In the genomic region with DNA sequence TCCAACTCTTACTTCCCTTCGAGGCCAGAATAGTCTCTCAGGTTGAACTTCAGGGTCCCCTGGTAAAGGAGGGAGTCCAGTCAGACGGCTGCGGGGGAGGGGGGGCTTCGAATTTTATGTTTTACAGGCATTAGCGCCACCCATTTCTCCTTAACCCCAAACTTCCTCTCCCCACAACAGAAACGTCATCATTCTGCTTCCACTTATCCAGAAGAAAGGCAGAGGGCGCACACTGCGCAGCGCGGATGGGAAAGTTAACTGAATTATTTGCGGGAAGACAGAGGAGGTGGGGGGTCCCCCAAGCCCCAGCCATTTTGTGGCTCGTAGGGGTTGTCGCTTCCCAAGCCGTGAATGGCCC, we compare ENCODE assay signal across 8 cellular contexts. TPM values are rescaled to one million over a fixed set of nuclear protein-coding genes. Genes with fewer than 3 reads are reported as not detected.
DNase-seq lines count a peak whose midpoint lies in the region; ATAC-seq, FAIRE-seq and TF ChIP-seq lines count a peak whose summit lies in the region.

No MANE protein-coding gene starts in this region.

- H3F3A ChIP-seq in PC-3 (ENCODE audit: low read length, unreplicated experiment), result no peaks in the 10 kb centered on the region

- DNase-seq in COLO668 (lab: John Stamatoyannopoulos, UW; ENCODE audit: unreplicated experiment), result peak; percentile 63
- DNase-seq in PC-3, result peak; percentile 60
- DNase-seq in bronchial epithelial cell (ENCODE audit: low read depth), result peak; percentile 68
- DNase-seq in inferior parietal cortex (ENCODE audit: extremely low spot score), result peak; percentile 83

- peaks cover 41% of the 10 kb centered on the region for H3K79me2 ChIP-seq in PC-3 (ENCODE audit: low read length)

- TSS peak; percentile 92 for BruUV-seq in PC-3 (replicated peaks; lab: Mats Ljungman, UMichigan)

- intact Hi-C loops in PC-3 (cut with micrococcal nuclease), result no loop called here

- CTCF ChIA-PET in PC-3 (lab: Charles Lee), result interaction anchor here (0.7 kb wide), 1 partner anchor 9 kb away, joined by 13 read pairs; no protein-coding TSS in a partner anchor

- peak; percentile 37 for ATAC-seq in GM19455 (IDR thresholded peaks at IDR 0.05; ENCODE audit: unreplicated experiment)
- peak; percentile 4 for ATAC-seq in PC-3
- ATAC-seq in HG03521 (IDR thresholded peaks at IDR 0.05; ENCODE audit: unreplicated experiment), result no peak

- H3K36me3 ChIP-seq in KOPT-K1 (ENCODE audit: insufficient read depth, low read length) (peaks cover 17% of the 10 kb centered on the region), PC-3 (ENCODE audit: low read depth, low read length) (peaks cover 3% of the 10 kb centered on the region; the same call in 1 of the 2 replicates), bronchial epithelial cell (ENCODE audit: control insufficient read depth, insufficient read depth, low read length) (peaks cover 2% of the 10 kb centered on the region), skeletal muscle satellite cell (ENCODE audit: insufficient read depth, low read length) (peaks cover 9% of the 10 kb centered on the region)

- H3K9me3 ChIP-seq in KOPT-K1 (ENCODE audit: insufficient read depth, low read length, poor library complexity, severe bottlenecking) (no peaks in the 10 kb centered on the region), PC-3 (ENCODE audit: low read length) (no peaks in the 10 kb centered on the region), skeletal muscle satellite cell (replicated peaks; ENCODE audit: low read length) (no peaks in the 10 kb centered on the region)

- POLR2A ChIA-PET in PC-3 (lab: Charles Lee; ENCODE audit: unreplicated experiment), result interaction anchor here (0.7 to 1.5 kb wide), 2 partner anchors 134 to 760 kb away, joined by 11 to 19 read pairs; no protein-coding TSS in a partner anchor

- peaks cover 17% of the 10 kb centered on the region for H4K20me1 ChIP-seq in PC-3 (ENCODE audit: low read length)

- H3K9ac ChIP-seq in PC-3 (ENCODE audit: low read length) (peak overlapping the region; percentile 98), skeletal muscle satellite cell (ENCODE audit: low read depth, low read length) (peak overlapping the region; percentile 97)

- H2AFZ ChIP-seq in PC-3 (ENCODE audit: low read length), result peak overlapping the region; percentile 86

- peak overlapping the region; percentile 87 for H3K27ac ChIP-seq in KOPT-K1 (ENCODE audit: low read depth, low read length, poor library complexity, severe bottlenecking)
- peak overlapping the region; percentile 97 for H3K27ac ChIP-seq in PC-3 (ENCODE audit: low read length)

- H3K27me3 ChIP-seq in PC-3 (ENCODE audit: low read length), result no peaks in the 10 kb centered on the region
- no peaks in the 10 kb centered on the region for H3K27me3 ChIP-seq in bronchial epithelial cell (ENCODE audit: control insufficient read depth, insufficient read depth, low read length)
- H3K27me3 ChIP-seq in skeletal muscle satellite cell (ENCODE audit: control insufficient read depth, insufficient read depth, low read length), result no peaks in the 10 kb centered on the region

- H3K4me1 ChIP-seq in PC-3 (ENCODE audit: insufficient read depth, low read length), result peaks cover 50% of the 10 kb centered on the region
- H3K4me1 ChIP-seq in skeletal muscle satellite cell (ENCODE audit: control insufficient read depth, insufficient read depth, low read length), result peaks cover 41% of the 10 kb centered on the region

- H3K4me3 ChIP-seq in PC-3 (ENCODE audit: low read length) (peak overlapping the region; percentile 90), bronchial epithelial cell (ENCODE audit: low read depth, low read length) (peak overlapping the region; percentile 87), skeletal muscle satellite cell (ENCODE audit: low read length) (peak overlapping the region; percentile 99)

- no peak for FAIRE-seq in bronchial epithelial cell (lab: Jason Lieb, UNC)

- no peaks in the 10 kb centered on the region for H3K9me2 ChIP-seq in PC-3 (replicated peaks; ENCODE audit: low read length)

- peak overlapping the region; percentile 97 for H3K4me2 ChIP-seq in PC-3 (ENCODE audit: low read length)
- peak overlapping the region; percentile 92 for H3K4me2 ChIP-seq in skeletal muscle satellite cell (ENCODE audit: low read length)

- TF ChIP-seq CTCF in PC-3 (conservative IDR thresholded peaks at IDR 0.05; ENCODE audit: low read depth, low read length) (no peak; the same call in 1 of the 2 replicates), bronchial epithelial cell (IDR thresholded peaks at IDR 0.05; ENCODE audit: insufficient read depth, low read length, severe bottlenecking) (peak; percentile 27)

RNA-seq across cellular contexts. Expression of a gene that starts 0.5 kb away (rescaled TPM):
- 101 and 128 TPM in 2 replicates for total RNA-seq in PC-3 (2014; rRNA removed)
- total RNA-seq in bronchial epithelial cell, result 112 and 154 TPM in 2 replicates
- total RNA-seq in skeletal muscle satellite cell (2012; rRNA removed), result 66.4 and 86.4 TPM in 2 replicates

RNA-seq across cellular contexts. Expression of a gene that starts 30.1 kb away (rescaled TPM):
- total RNA-seq in PC-3 (2014; rRNA removed) (not detected in 2 replicates), bronchial epithelial cell (not detected in 2 replicates)
- not detected in 2 replicates for total RNA-seq in skeletal muscle satellite cell (2012; rRNA removed)
